In genomic region chr1:7640920-7641319, GRCh38 we compare ENCODE assay signal across 18 cellular contexts.
"Had no signal": no experiment of that assay in that cellular context is flagged by ENCODE, and none has a peak within 500 bp of the region (broad histone marks: within the 10 kb centered on the region; RNA-seq: fewer than 3 reads in every experiment).

No MANE protein-coding gene starts in this region.

- H3K27ac Mint-ChIP-seq: activated CD4-positive, alpha-beta T cell treated with anti-CD3 and anti-CD28 coated beads, Interleukin-2, amount 10 ng/mL, durations not matched to agents 7 days and 5 days; activated CD8-positive, alpha-beta memory T cell treated with anti-CD3 and anti-CD28 coated beads, Interleukin-2, amount 10 ng/mL, durations not matched to agents 7 days and 5 days; activated CD8-positive, alpha-beta T cell treated with anti-CD3 and anti-CD28 coated beads for 36 hours; activated naive CD4-positive, alpha-beta T cell treated with anti-CD3 and anti-CD28 coated beads, Interleukin-2, amount 50 U/mL, for 24 hours; memory B cell; natural killer cell treated with Interleukin-12 subunit alpha and Interleukin-12 subunit beta and Interleukin-15 and Interleukin-18, amount 100 ng/mL, for 72 hours; stimulated activated naive CD8-positive, alpha-beta T cell treated with anti-CD3 and anti-CD28 coated beads, Interleukin-15, Interleukin-2, amounts not matched to agents 100 ng/mL and 50 ng/mL, for 24 hours had no signal

- H3K9me3 Mint-ChIP-seq: activated CD4-positive, alpha-beta T cell treated with anti-CD3 and anti-CD28 coated beads, Interleukin-2, amount 10 ng/mL, durations not matched to agents 7 days and 5 days; activated CD8-positive, alpha-beta T cell treated with anti-CD3 and anti-CD28 coated beads for 36 hours; activated naive CD4-positive, alpha-beta T cell treated with anti-CD3 and anti-CD28 coated beads, Interleukin-2, amount 50 U/mL, for 24 hours; memory B cell; natural killer cell treated with Interleukin-12 subunit alpha and Interleukin-12 subunit beta and Interleukin-15 and Interleukin-18, amount 100 ng/mL, for 72 hours; stimulated activated naive CD8-positive, alpha-beta T cell treated with anti-CD3 and anti-CD28 coated beads, Interleukin-15, Interleukin-2, amounts not matched to agents 100 ng/mL and 50 ng/mL, for 24 hours had no signal

- H3K4me3 Mint-ChIP-seq: activated CD4-positive, alpha-beta T cell treated with anti-CD3 and anti-CD28 coated beads, Interleukin-2, amount 10 ng/mL, durations not matched to agents 7 days and 5 days; activated CD8-positive, alpha-beta memory T cell treated with anti-CD3 and anti-CD28 coated beads, Interleukin-2, amount 10 ng/mL, durations not matched to agents 7 days and 5 days; activated CD8-positive, alpha-beta T cell treated with anti-CD3 and anti-CD28 coated beads for 36 hours; activated naive CD4-positive, alpha-beta T cell treated with anti-CD3 and anti-CD28 coated beads, Interleukin-2, amount 50 U/mL, for 24 hours; memory B cell; natural killer cell treated with Interleukin-12 subunit alpha and Interleukin-12 subunit beta and Interleukin-15 and Interleukin-18, amount 100 ng/mL, for 72 hours; stimulated activated naive CD8-positive, alpha-beta T cell treated with anti-CD3 and anti-CD28 coated beads, Interleukin-15, Interleukin-2, amounts not matched to agents 100 ng/mL and 50 ng/mL, for 24 hours had no signal

- H3K27me3 Mint-ChIP-seq: activated CD4-positive, alpha-beta T cell treated with anti-CD3 and anti-CD28 coated beads, Interleukin-2, amount 10 ng/mL, durations not matched to agents 7 days and 5 days; activated CD8-positive, alpha-beta memory T cell treated with anti-CD3 and anti-CD28 coated beads, Interleukin-2, amount 10 ng/mL, durations not matched to agents 7 days and 5 days; activated CD8-positive, alpha-beta T cell treated with anti-CD3 and anti-CD28 coated beads for 36 hours; activated naive CD4-positive, alpha-beta T cell treated with anti-CD3 and anti-CD28 coated beads, Interleukin-2, amount 50 U/mL, for 24 hours; natural killer cell treated with Interleukin-12 subunit alpha and Interleukin-12 subunit beta and Interleukin-15 and Interleukin-18, amount 100 ng/mL, for 72 hours; stimulated activated naive CD8-positive, alpha-beta T cell treated with anti-CD3 and anti-CD28 coated beads, Interleukin-15, Interleukin-2, amounts not matched to agents 100 ng/mL and 50 ng/mL, for 24 hours had no signal

- H3K36me3 Mint-ChIP-seq: activated CD8-positive, alpha-beta memory T cell treated with anti-CD3 and anti-CD28 coated beads, Interleukin-2, amount 10 ng/mL, durations not matched to agents 7 days and 5 days; activated naive CD4-positive, alpha-beta T cell treated with anti-CD3 and anti-CD28 coated beads, Interleukin-2, amount 50 U/mL, for 24 hours; memory B cell; natural killer cell treated with Interleukin-12 subunit alpha and Interleukin-12 subunit beta and Interleukin-15 and Interleukin-18, amount 100 ng/mL, for 72 hours had no signal

- DNase-seq: activated CD4-positive, alpha-beta T cell treated with anti-CD3 and anti-CD28 coated beads, Interleukin-2, amount 10 ng/mL, durations not matched to agents 7 days and 5 days; activated CD4-positive, CD25-positive, alpha-beta regulatory T cell treated with anti-CD3 and anti-CD28 coated beads, Interleukin-2, amount 50 U/mL, for 72 hours; activated CD8-positive, alpha-beta memory T cell treated with anti-CD3 and anti-CD28 coated beads, Interleukin-2, amount 10 ng/mL, durations not matched to agents 7 days and 5 days; activated CD8-positive, alpha-beta T cell treated with anti-CD3 and anti-CD28 coated beads for 36 hours; activated gamma-delta T cell treated with Interleukin-2 at 50 U/mL for 16 hours; activated T-cell treated with anti-CD3 and anti-CD28 coated beads for 4 hours; body of pancreas; heart right ventricle; islet precursor cell; left cardiac atrium; occipital lobe; stimulated activated CD4-positive, alpha-beta T cell treated with anti-CD3 and anti-CD28 coated beads, Interleukin-1b, Interleukin-23, amount 100 ng/mL, for 48 hours; substantia nigra; tibial artery had no signal

- H3K4me1 Mint-ChIP-seq: activated CD4-positive, alpha-beta T cell treated with anti-CD3 and anti-CD28 coated beads, Interleukin-2, amount 10 ng/mL, durations not matched to agents 7 days and 5 days; activated CD8-positive, alpha-beta memory T cell treated with anti-CD3 and anti-CD28 coated beads, Interleukin-2, amount 10 ng/mL, durations not matched to agents 7 days and 5 days; activated naive CD4-positive, alpha-beta T cell treated with anti-CD3 and anti-CD28 coated beads, Interleukin-2, amount 50 U/mL, for 24 hours; memory B cell had no signal
